Comparison of ENCODE assay signal across 1 cellular context in the genomic region with DNA sequence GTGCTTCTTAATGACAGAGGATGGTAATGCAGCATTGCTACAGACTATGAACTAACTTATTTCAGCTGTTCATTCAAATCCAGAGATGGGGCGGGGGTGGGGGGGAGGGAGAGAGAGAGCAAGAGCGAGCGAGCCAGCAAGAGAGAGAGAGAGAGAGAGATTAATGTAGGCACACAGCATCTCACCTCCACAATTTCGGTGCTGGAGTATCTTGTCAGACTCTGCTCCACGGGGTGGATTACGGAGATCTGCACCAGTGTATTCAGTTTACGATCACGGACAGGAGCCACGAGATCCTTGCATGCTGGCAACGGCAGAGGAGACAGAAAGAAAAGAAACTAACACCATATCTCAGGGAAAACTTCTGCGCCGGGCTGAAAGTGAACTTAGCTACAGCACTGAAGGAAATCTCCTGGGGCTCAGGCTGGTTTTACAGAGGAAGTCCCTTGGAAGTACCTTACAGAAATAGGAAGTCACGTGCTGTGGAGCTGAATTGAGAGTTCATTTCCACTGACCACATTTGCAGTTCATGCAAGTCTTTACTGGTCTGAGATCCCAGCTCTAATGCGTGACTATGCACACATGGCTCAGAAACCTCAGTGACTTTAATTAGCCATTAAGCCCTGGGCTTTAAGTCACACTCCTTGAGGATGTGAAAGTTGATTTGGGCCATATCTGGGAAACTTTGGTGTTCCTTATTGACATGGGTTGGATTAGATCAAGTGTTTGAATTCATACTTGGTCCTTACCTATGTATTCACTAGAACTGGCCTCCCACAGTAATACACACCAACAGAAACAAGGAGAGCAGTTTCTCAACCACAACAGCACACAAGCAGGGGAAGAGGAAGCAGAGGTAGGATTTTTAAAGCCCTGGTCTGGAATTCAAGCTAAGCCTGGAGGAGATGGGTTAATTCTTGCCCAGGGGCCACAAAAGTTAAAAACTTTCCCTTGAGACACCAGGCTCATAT.
TF ChIP-seq lines count a peak whose summit lies in the region.

No MANE protein-coding gene starts in this region.

TF ChIP-seq in GM23338, 12 proteins besides CTCF, POLR2A, EP300 and RAD21 (continued from another document):
- TF ChIP-seq, protein P1, sequence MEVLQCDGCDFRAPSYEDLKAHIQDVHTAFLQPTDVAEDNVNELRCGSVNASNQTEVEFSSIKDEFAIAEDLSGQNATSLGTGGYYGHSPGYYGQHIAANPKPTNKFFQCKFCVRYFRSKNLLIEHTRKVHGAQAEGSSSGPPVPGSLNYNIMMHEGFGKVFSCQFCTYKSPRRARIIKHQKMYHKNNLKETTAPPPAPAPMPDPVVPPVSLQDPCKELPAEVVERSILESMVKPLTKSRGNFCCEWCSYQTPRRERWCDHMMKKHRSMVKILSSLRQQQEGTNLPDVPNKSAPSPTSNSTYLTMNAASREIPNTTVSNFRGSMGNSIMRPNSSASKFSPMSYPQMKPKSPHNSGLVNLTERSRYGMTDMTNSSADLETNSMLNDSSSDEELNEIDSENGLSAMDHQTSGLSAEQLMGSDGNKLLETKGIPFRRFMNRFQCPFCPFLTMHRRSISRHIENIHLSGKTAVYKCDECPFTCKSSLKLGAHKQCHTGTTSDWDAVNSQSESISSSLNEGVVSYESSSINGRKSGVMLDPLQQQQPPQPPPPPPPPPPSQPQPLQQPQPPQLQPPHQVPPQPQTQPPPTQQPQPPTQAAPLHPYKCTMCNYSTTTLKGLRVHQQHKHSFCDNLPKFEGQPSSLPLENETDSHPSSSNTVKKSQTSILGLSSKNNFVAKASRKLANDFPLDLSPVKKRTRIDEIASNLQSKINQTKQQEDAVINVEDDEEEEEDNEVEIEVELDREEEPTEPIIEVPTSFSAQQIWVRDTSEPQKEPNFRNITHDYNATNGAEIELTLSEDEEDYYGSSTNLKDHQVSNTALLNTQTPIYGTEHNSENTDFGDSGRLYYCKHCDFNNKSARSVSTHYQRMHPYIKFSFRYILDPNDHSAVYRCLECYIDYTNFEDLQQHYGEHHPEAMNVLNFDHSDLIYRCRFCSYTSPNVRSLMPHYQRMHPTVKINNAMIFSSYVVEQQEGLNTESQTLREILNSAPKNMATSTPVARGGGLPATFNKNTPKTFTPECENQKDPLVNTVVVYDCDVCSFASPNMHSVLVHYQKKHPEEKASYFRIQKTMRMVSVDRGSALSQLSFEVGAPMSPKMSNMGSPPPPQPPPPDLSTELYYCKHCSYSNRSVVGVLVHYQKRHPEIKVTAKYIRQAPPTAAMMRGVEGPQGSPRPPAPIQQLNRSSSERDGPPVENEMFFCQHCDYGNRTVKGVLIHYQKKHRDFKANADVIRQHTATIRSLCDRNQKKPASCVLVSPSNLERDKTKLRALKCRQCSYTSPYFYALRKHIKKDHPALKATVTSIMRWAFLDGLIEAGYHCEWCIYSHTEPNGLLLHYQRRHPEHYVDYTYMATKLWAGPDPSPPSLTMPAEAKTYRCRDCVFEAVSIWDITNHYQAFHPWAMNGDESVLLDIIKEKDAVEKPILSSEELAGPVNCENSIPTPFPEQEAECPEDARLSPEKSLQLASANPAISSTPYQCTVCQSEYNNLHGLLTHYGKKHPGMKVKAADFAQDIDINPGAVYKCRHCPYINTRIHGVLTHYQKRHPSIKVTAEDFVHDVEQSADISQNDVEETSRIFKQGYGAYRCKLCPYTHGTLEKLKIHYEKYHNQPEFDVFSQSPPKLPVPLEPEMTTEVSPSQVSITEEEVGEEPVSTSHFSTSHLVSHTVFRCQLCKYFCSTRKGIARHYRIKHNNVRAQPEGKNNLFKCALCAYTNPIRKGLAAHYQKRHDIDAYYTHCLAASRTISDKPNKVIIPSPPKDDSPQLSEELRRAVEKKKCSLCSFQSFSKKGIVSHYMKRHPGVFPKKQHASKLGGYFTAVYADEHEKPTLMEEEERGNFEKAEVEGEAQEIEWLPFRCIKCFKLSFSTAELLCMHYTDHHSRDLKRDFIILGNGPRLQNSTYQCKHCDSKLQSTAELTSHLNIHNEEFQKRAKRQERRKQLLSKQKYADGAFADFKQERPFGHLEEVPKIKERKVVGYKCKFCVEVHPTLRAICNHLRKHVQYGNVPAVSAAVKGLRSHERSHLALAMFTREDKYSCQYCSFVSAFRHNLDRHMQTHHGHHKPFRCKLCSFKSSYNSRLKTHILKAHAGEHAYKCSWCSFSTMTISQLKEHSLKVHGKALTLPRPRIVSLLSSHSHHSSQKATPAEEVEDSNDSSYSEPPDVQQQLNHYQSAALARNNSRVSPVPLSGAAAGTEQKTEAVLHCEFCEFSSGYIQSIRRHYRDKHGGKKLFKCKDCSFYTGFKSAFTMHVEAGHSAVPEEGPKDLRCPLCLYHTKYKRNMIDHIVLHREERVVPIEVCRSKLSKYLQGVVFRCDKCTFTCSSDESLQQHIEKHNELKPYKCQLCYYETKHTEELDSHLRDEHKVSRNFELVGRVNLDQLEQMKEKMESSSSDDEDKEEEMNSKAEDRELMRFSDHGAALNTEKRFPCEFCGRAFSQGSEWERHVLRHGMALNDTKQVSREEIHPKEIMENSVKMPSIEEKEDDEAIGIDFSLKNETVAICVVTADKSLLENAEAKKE (CRISPR knock-in tag; IDR thresholded peaks at IDR 0.05), result no peak
- TF ChIP-seq EZH2 (IDR thresholded peaks at IDR 0.05; ENCODE audit: low read depth, unreplicated experiment) (no peak), JUNB (IDR thresholded peaks at IDR 0.05; ENCODE audit: unreplicated experiment) (no peak), EZH2phosphoT487 (IDR thresholded peaks at IDR 0.05; ENCODE audit: unreplicated experiment) (no peak), ZNF114 (CRISPR knock-in tag; IDR thresholded peaks at IDR 0.05) (no peak), NANOG (IDR thresholded peaks at IDR 0.05; ENCODE audit: borderline replicate concordance) (no peak)
- TF ChIP-seq, protein P2, sequence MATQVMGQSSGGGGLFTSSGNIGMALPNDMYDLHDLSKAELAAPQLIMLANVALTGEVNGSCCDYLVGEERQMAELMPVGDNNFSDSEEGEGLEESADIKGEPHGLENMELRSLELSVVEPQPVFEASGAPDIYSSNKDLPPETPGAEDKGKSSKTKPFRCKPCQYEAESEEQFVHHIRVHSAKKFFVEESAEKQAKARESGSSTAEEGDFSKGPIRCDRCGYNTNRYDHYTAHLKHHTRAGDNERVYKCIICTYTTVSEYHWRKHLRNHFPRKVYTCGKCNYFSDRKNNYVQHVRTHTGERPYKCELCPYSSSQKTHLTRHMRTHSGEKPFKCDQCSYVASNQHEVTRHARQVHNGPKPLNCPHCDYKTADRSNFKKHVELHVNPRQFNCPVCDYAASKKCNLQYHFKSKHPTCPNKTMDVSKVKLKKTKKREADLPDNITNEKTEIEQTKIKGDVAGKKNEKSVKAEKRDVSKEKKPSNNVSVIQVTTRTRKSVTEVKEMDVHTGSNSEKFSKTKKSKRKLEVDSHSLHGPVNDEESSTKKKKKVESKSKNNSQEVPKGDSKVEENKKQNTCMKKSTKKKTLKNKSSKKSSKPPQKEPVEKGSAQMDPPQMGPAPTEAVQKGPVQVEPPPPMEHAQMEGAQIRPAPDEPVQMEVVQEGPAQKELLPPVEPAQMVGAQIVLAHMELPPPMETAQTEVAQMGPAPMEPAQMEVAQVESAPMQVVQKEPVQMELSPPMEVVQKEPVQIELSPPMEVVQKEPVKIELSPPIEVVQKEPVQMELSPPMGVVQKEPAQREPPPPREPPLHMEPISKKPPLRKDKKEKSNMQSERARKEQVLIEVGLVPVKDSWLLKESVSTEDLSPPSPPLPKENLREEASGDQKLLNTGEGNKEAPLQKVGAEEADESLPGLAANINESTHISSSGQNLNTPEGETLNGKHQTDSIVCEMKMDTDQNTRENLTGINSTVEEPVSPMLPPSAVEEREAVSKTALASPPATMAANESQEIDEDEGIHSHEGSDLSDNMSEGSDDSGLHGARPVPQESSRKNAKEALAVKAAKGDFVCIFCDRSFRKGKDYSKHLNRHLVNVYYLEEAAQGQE (IDR thresholded peaks at IDR 0.05; ENCODE audit: unreplicated experiment), result no peak
- TF ChIP-seq, protein P3, sequence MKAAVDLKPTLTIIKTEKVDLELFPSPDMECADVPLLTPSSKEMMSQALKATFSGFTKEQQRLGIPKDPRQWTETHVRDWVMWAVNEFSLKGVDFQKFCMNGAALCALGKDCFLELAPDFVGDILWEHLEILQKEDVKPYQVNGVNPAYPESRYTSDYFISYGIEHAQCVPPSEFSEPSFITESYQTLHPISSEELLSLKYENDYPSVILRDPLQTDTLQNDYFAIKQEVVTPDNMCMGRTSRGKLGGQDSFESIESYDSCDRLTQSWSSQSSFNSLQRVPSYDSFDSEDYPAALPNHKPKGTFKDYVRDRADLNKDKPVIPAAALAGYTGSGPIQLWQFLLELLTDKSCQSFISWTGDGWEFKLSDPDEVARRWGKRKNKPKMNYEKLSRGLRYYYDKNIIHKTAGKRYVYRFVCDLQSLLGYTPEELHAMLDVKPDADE (IDR thresholded peaks at IDR 0.05), result no peak
